ENCODE assay signal across 14 cellular contexts in the genomic region with DNA sequence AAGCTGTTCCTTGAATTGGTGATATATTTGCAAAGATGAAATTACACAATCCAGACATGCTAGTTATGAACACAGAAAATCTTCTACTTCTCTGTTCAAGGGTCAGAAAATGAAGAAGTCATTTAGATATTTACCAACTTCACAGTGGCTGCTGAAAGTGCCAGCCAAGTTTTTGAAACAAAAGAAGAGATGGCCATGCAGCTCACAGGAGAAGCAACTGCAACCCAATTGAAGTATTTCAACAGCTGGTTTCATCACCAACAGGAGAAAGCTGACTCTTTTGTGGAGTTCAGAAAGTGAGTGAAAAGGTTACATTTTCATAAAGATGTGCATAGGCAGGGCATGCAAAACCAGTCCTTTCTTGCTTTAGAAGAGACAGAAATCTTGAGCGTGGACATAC.
DNase-seq lines count a peak whose midpoint lies in the region; ATAC-seq and TF ChIP-seq lines count a peak whose summit lies in the region.
"Had no signal": no experiment of that assay in that cellular context is flagged by ENCODE, and none has a peak within 500 bp of the region (broad histone marks: within the 10 kb centered on the region; RNA-seq: fewer than 3 reads in every experiment).

No MANE protein-coding gene starts in this region.

- no peak for TF ChIP-seq CTCF in AG10803 (conservative IDR thresholded peaks at IDR 0.05; ENCODE audit: low read length)

- peak; percentile 6 for DNase-seq in AG10803 (ENCODE audit: low read depth)
- peak; percentile 17 for DNase-seq in OCI-M1 (lab: John Stamatoyannopoulos, UW)
- no peak for DNase-seq in NCI-H2107 treated with DMSO at 0.1 percent for 48 hours (lab: John Stamatoyannopoulos, UW; ENCODE audit: unreplicated experiment)
- no peak for DNase-seq in NCI-H526 treated with DMSO at 0.1 percent for 48 hours (lab: John Stamatoyannopoulos, UW)
- no peak for DNase-seq in T-helper 2 cell
- no peak for DNase-seq in activated CD4-positive, alpha-beta T cell treated with anti-CD3 and anti-CD28 coated beads, Interleukin-2, amount 50 U/mL, for 4 hours
- DNase-seq: activated gamma-delta T cell treated with Interleukin-2 at 50 U/mL for 16 hours; glutamatergic neuron; HCEC 1CT; mesendoderm; NK-92 treated with Interleukin-12 subunit alpha and Interleukin-12 subunit beta, amount 100 ng/mL, for 24 hours; stomach had no signal

- ATAC-seq in GM19452 (IDR thresholded peaks at IDR 0.05; ENCODE audit: unreplicated experiment) (peak; percentile 44), HG02981 (IDR thresholded peaks at IDR 0.05; ENCODE audit: unreplicated experiment) (peak; percentile 49)

- H3K4me3 ChIP-seq in AG10803 (ENCODE audit: low read length): no peak overlapping the region
- H3K4me3 ChIP-seq: stomach had no signal

Comparison
In these comparisons a context has a peak if more than half of its experiments do, and no peak if none do; other contexts are left out.
1. DNase-seq: peak in AG10803 (single experiment) and OCI-M1 (single experiment); none in NCI-H2107 treated with DMSO at 0.1 percent for 48 hours (single experiment), NCI-H526 treated with DMSO at 0.1 percent for 48 hours (single experiment), T-helper 2 cell (0 of 5) and activated CD4-positive, alpha-beta T cell treated with anti-CD3 and anti-CD28 coated beads, Interleukin-2, amount 50 U/mL, for 4 hours (0 of 2).